Comparison of ENCODE assay signal across 8 cellular contexts in the genomic region with DNA sequence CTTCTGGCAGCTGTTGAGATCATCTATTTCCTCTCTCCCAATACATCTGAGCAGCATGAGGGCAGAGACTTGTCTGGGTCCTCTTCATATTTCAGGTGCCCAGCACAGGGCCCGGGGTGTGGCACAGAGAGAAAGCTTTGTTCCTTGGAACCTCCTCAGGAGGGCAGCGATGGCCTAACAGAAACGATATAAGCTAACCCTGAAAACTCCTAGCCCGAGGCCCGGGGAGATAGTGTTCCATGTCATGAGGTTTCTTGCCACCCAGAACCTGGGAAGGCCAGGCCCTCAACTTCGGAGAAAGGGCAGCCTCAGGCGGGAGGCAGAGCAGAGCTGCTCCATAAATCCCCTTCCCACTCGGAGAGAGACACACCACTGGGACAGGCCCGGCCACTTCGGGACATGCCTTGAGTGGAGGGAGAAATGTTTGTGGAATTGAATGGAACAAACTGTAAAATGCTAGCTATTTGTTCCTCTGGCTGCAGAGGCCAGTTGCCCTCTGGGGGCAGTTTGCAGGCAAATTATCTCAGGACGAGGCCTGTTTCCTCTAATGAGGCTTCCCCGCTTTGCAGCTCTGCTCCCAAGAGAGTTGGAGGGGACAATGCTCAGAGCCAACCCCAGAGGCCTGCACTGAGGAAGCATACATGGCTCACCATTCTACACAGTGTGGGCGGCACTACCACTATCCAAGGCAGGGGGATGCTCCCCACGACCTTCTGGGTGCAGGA. TPM values are rescaled to one million over a fixed set of nuclear protein-coding genes. Genes with fewer than 3 reads are reported as not detected.
DNase-seq lines count a peak whose midpoint lies in the region; ATAC-seq and TF ChIP-seq lines count a peak whose summit lies in the region.

No MANE protein-coding gene starts in this region.

- H3K27ac ChIP-seq in brain microvascular endothelial cell = peak overlapping the region; percentile 6
- H3K27ac ChIP-seq in muscle layer of colon (ENCODE audit: low read depth, low read length) = peak overlapping the region; percentile 93

- H3K27me3 Mint-ChIP-seq in Calu3 (ENCODE audit: unreplicated experiment) = no peaks in the 10 kb centered on the region

- H3K27ac Mint-ChIP-seq in Calu3 (ENCODE audit: unreplicated experiment) = no peak overlapping the region

- peak overlapping the region; percentile 31; the same call in 1 of the 2 replicates for H3K4me3 ChIP-seq in Jurkat, Clone E6-1 (ENCODE audit: low read length)
- H3K4me3 ChIP-seq in brain microvascular endothelial cell (ENCODE audit: low read depth, low read length) (no peak overlapping the region), muscle layer of colon (ENCODE audit: low read depth in 1 of 2, low read length in 2 of 2) (peak overlapping the region in 1 of 2 donors; percentile 6)

- peak overlapping the region; percentile 15 for H3K4me3 Mint-ChIP-seq in Calu3 (ENCODE audit: low read depth, unreplicated experiment)

- H3K27me3 ChIP-seq in brain microvascular endothelial cell (replicated peaks) = no peaks in the 10 kb centered on the region
- H3K27me3 ChIP-seq in muscle layer of colon (ENCODE audit: control insufficient read depth in 1 of 2, insufficient read depth in 2 of 2, low read length in 2 of 2) = no peaks in the 10 kb centered on the region

- CTCF ChIA-PET in Calu3 (lab: Charles Lee) = interaction anchor here (0.7 to 2.1 kb wide), 7 partner anchors 9 to 69 kb away, joined by 3 to 8 read pairs (median 5); no protein-coding TSS in a partner anchor

- H3K36me3 Mint-ChIP-seq in Calu3 (ENCODE audit: insufficient read depth, unreplicated experiment) = peaks cover 7% of the 10 kb centered on the region

- in situ Hi-C loops in brain microvascular endothelial cell (cut with HindIII; ENCODE audit: low pct_ligation_motif_present, low sequenced_read_pairs) = no loop called here

- no TSS peak for BruUV-seq in Calu3 (replicated peaks; lab: Mats Ljungman, UMichigan)

- H3K4me1 Mint-ChIP-seq in Calu3 (ENCODE audit: low read depth, unreplicated experiment) = peaks cover 69% of the 10 kb centered on the region

- no peaks in the 10 kb centered on the region for H3K9me3 ChIP-seq in muscle layer of colon (ENCODE audit: low read length)

- no peak for ATAC-seq in HG03135 (IDR thresholded peaks at IDR 0.05; ENCODE audit: unreplicated experiment)
- ATAC-seq in HG03108 (IDR thresholded peaks at IDR 0.05; ENCODE audit: unreplicated experiment) = no peak

- H3K9ac ChIP-seq in muscle layer of colon (ENCODE audit: low read length) = peak overlapping the region; percentile 17

- DNase-seq in Calu3 (no peak), brain microvascular endothelial cell (no peak), ureter (ENCODE audit: low spot score) (no peak), SHP77 (lab: John Stamatoyannopoulos, UW) (no peak)
- DNase-seq in Jurkat, Clone E6-1 (ENCODE audit: low read depth, low spot score) = no peak

- H3K9me3 Mint-ChIP-seq in Calu3 (ENCODE audit: low read depth, unreplicated experiment) = no peaks in the 10 kb centered on the region

- H3K36me3 ChIP-seq in brain microvascular endothelial cell (replicated peaks) (no peaks in the 10 kb centered on the region), muscle layer of colon (ENCODE audit: insufficient read depth, low read length) (no peaks in the 10 kb centered on the region)

- peaks cover 98% of the 10 kb centered on the region for H3K4me1 ChIP-seq in muscle layer of colon (ENCODE audit: insufficient read depth, low read length)

- TF ChIP-seq CTCF in Calu3 (IDR thresholded peaks at IDR 0.05; ENCODE audit: unreplicated experiment) (no peak), brain microvascular endothelial cell (IDR thresholded peaks at IDR 0.05; ENCODE audit: low read depth, low read length, missing control alignments) (no peak)

- intact Hi-C loops in Calu3 (cut with micrococcal nuclease; ENCODE audit: unreplicated experiment) = loop anchor here (5.0 kb wide), 1 partner anchor 42 kb away; no protein-coding TSS in a partner anchor

RNA-seq across cellular contexts. Expression of a gene that starts 11.6 kb away (rescaled TPM):
- total RNA-seq in Calu3 (2022) (8.7 and 12.8 TPM in 2 replicates), ureter (53.4 TPM)
- polyA plus RNA-seq in Jurkat, Clone E6-1 (2012; ENCODE audit: insufficient read depth, insufficient read length) = 17.6 TPM

RNA-seq across cellular contexts. Expression of a gene that starts 59.5 kb away (rescaled TPM):
- total RNA-seq in Calu3 (2022) (1,650 and 1,749 TPM in 2 replicates), ureter (3,031 TPM)
- 6,072 TPM for polyA plus RNA-seq in Jurkat, Clone E6-1 (2012; ENCODE audit: insufficient read depth, insufficient read length)
